18 cellular contexts compared by ENCODE assay signal in genomic region chr7:27132214-27132613, GRCh38. TPM values are rescaled to one million over a fixed set of nuclear protein-coding genes. Genes with fewer than 3 reads are reported as not detected.
DNase-seq lines count a peak whose midpoint lies in the region; ATAC-seq and TF ChIP-seq lines count a peak whose summit lies in the region.
"Had no signal": no experiment of that assay in that cellular context is flagged by ENCODE, and none has a peak within 500 bp of the region (broad histone marks: within the 10 kb centered on the region; RNA-seq: fewer than 3 reads in every experiment).

No MANE protein-coding gene starts in this region.

- TF ChIP-seq CTCF in nephron (IDR thresholded peaks at IDR 0.05; ENCODE audit: unreplicated experiment in 3 of 3) (no peak), type B pancreatic cell (conservative IDR thresholded peaks at IDR 0.05) (no peak), left ventricle myocardium inferior (IDR thresholded peaks at IDR 0.05; ENCODE audit: borderline replicate concordance) (no peak)

- H3K4me1 Mint-ChIP-seq in T-helper 2 cell treated with Interferon-gamma antibody and Interleukin-4, amounts not matched to agents 5 μg/mL and 100 μg/mL, for 36 hours (ENCODE audit: low read depth) = peaks cover 11% of the 10 kb centered on the region
- H3K4me1 Mint-ChIP-seq in nephron (peaks cover 84% of the 10 kb centered on the region), type B pancreatic cell (ENCODE audit: unreplicated experiment) (peaks cover 67% of the 10 kb centered on the region)
- no peaks in the 10 kb centered on the region for H3K4me1 Mint-ChIP-seq in effector memory CD8-positive, alpha-beta T cell (ENCODE audit: low read depth in 2 of 2)

- POLR2A ChIA-PET in HEK293T (lab: Yijun Ruan, JAX) = interaction anchor here (0.9 to 5.3 kb wide), 7 partner anchors 11 to 35 kb away, joined by 3 to 103 read pairs (median 8); partner anchors contain the start of genes HOXA5 and HOXA7

- H3K9me3 ChIP-seq in left ventricle myocardium inferior (replicated peaks) = no peaks in the 10 kb centered on the region
- H3K9me3 ChIP-seq: HAP-1, SJCRH30 had no signal

- ATAC-seq in effector memory CD8-positive, alpha-beta T cell (replicated peaks) = no peak

- peaks cover 100% of the 10 kb centered on the region for H3K27me3 ChIP-seq in left ventricle myocardium inferior (ENCODE audit: low read depth)
- H3K27me3 ChIP-seq: SJCRH30 had no signal

- H3K36me3 ChIP-seq in left ventricle myocardium inferior = no peaks in the 10 kb centered on the region
- H3K36me3 ChIP-seq: SJCRH30 had no signal

- peaks cover 63% of the 10 kb centered on the region for H3K27me3 Mint-ChIP-seq in T-helper 2 cell treated with Interferon-gamma antibody and Interleukin-4, amounts not matched to agents 5 μg/mL and 100 μg/mL, for 36 hours (ENCODE audit: low read depth)
- H3K27me3 Mint-ChIP-seq in nephron (ENCODE audit: low read depth) (peaks cover 3% of the 10 kb centered on the region), type B pancreatic cell (peaks cover 27% of the 10 kb centered on the region)
- H3K27me3 Mint-ChIP-seq in effector memory CD8-positive, alpha-beta T cell = peaks cover 65 to 68% of the 10 kb centered on the region in 2 donors

- no peaks in the 10 kb centered on the region for H3K9me3 Mint-ChIP-seq in T-helper 2 cell treated with Interferon-gamma antibody and Interleukin-4, amounts not matched to agents 5 μg/mL and 100 μg/mL, for 36 hours
- no peaks in the 10 kb centered on the region for H3K9me3 Mint-ChIP-seq in nephron
- no peaks in the 10 kb centered on the region for H3K9me3 Mint-ChIP-seq in type B pancreatic cell
- H3K9me3 Mint-ChIP-seq in effector memory CD8-positive, alpha-beta T cell = no peaks in the 10 kb centered on the region
- H3K9me3 Mint-ChIP-seq: CD8-positive, alpha-beta memory T cell had no signal

- no peak for DNase-seq in T-helper 2 cell treated with Interferon-gamma antibody and Interleukin-4, amounts not matched to agents 5 μg/mL and 100 μg/mL, for 36 hours (ENCODE audit: low spot score)
- DNase-seq in T-helper 2 cell (no peak), amniotic epithelial cell (ENCODE audit: low read depth) (peak; percentile 40), type B pancreatic cell (ENCODE audit: extremely low spot score, unreplicated experiment) (no peak), HEK293T (ENCODE audit: extremely low spot score) (no peak), left ventricle myocardium inferior (no peak)
- no peak for DNase-seq in effector memory CD8-positive, alpha-beta T cell
- DNase-seq: CD8-positive, alpha-beta memory T cell; DMS 273 treated with DMSO at 0.1 percent for 48 hours; EL; MV-4-11; NCI-H1417 treated with DMSO at 0.1 percent for 48 hours; NCI-H2081; NCI-H524; SJCRH30 had no signal

- H3K27ac Mint-ChIP-seq in T-helper 2 cell treated with Interferon-gamma antibody and Interleukin-4, amounts not matched to agents 5 μg/mL and 100 μg/mL, for 36 hours = no peak overlapping the region
- peak overlapping the region; percentile 88 to 99 (median 92) for H3K27ac Mint-ChIP-seq in nephron
- peak overlapping the region; percentile 90 for H3K27ac Mint-ChIP-seq in type B pancreatic cell
- no peak overlapping the region for H3K27ac Mint-ChIP-seq in effector memory CD8-positive, alpha-beta T cell

- no peak overlapping the region for H3K27ac ChIP-seq in left ventricle myocardium inferior (replicated peaks)
- H3K27ac ChIP-seq: RWPE1, SJCRH30 had no signal

- intact Hi-C loops in left ventricle myocardium inferior (cut with micrococcal nuclease) = no loop called here

- peaks cover 10% of the 10 kb centered on the region for H3K4me1 ChIP-seq in left ventricle myocardium inferior

- peak overlapping the region; percentile 12 for H3K4me3 Mint-ChIP-seq in T-helper 2 cell treated with Interferon-gamma antibody and Interleukin-4, amounts not matched to agents 5 μg/mL and 100 μg/mL, for 36 hours
- H3K4me3 Mint-ChIP-seq in nephron (peak overlapping the region; percentile 75 to 85 (median 81)), type B pancreatic cell (peak overlapping the region; percentile 90)
- H3K4me3 Mint-ChIP-seq in effector memory CD8-positive, alpha-beta T cell = peak overlapping the region in 1 of 2 donors; percentile 25

- CTCF ChIA-PET in HEK293T (lab: Yijun Ruan, JAX) = interaction anchor here (1.4 kb wide), 1 partner anchor 47 kb away, joined by 3 read pairs; no protein-coding TSS in a partner anchor

- H3K36me3 Mint-ChIP-seq in T-helper 2 cell treated with Interferon-gamma antibody and Interleukin-4, amounts not matched to agents 5 μg/mL and 100 μg/mL, for 36 hours (ENCODE audit: low read depth) = peaks cover 2% of the 10 kb centered on the region
- H3K36me3 Mint-ChIP-seq in nephron (ENCODE audit: low read depth) = peaks cover 43% of the 10 kb centered on the region
- H3K36me3 Mint-ChIP-seq in type B pancreatic cell = peaks cover 22% of the 10 kb centered on the region
- peaks cover 6% of the 10 kb centered on the region for H3K36me3 Mint-ChIP-seq in effector memory CD8-positive, alpha-beta T cell (ENCODE audit: insufficient read depth)
- H3K36me3 Mint-ChIP-seq: CD8-positive, alpha-beta memory T cell had no signal

- H3K4me3 ChIP-seq in left ventricle myocardium inferior = no peak overlapping the region
- H3K4me3 ChIP-seq: HAP-1 had no signal

TF ChIP-seq in HEK293T, 16 proteins besides CTCF, POLR2A, EP300 and RAD21:
- TF ChIP-seq FOXK2 (IDR thresholded peaks at IDR 0.05) (no peak), NFRKB (IDR thresholded peaks at IDR 0.05) (no peak), ARNT (IDR thresholded peaks at IDR 0.05) (no peak), TARDBP (IDR thresholded peaks at IDR 0.05) (no peak), ELF4 (IDR thresholded peaks at IDR 0.05) (no peak), FOXA1 (IDR thresholded peaks at IDR 0.05) (no peak), PKNOX1 (IDR thresholded peaks at IDR 0.05) (no peak)

RNA-seq across cellular contexts. Expression of gene HOXA4, which starts 1.7 kb away (rescaled TPM):
- total RNA-seq in type B pancreatic cell (ENCODE audit: low replicate concordance) (28.5 and 37.6 TPM in 2 replicates), left ventricle myocardium inferior (not detected)

RNA-seq across cellular contexts. Expression of gene HOXA5, which starts 11.3 kb away (rescaled TPM):
- total RNA-seq in type B pancreatic cell (ENCODE audit: low replicate concordance) (55.0 and 77.7 TPM in 2 replicates), left ventricle myocardium inferior (not detected)
- total RNA-seq: CD8-positive, alpha-beta memory T cell had no signal

RNA-seq across cellular contexts. Expression of gene HOXA6, which starts 15.4 kb away (rescaled TPM):
- total RNA-seq in type B pancreatic cell (ENCODE audit: low replicate concordance) = 4.2 and 10.9 TPM in 2 replicates
- total RNA-seq in left ventricle myocardium inferior = not detected
- total RNA-seq: CD8-positive, alpha-beta memory T cell had no signal

RNA-seq across cellular contexts. Expression of gene HOXA3, which starts 20.2 kb away (rescaled TPM):
- total RNA-seq in type B pancreatic cell (ENCODE audit: low replicate concordance) (40.5 and 92.8 TPM in 2 replicates), left ventricle myocardium inferior (not detected)
- total RNA-seq: CD8-positive, alpha-beta memory T cell had no signal

RNA-seq across cellular contexts. Expression of gene HOXA7, which starts 24.3 kb away (rescaled TPM):
- total RNA-seq in type B pancreatic cell (ENCODE audit: low replicate concordance) (3.2 and 6.2 TPM in 2 replicates), left ventricle myocardium inferior (0.36 TPM)
- total RNA-seq: CD8-positive, alpha-beta memory T cell had no signal

Comparison
In these comparisons a context has a peak if more than half of its experiments do, and no peak if none do; other contexts are left out.
1. H3K27ac Mint-ChIP-seq: peak in nephron (3 of 3) and type B pancreatic cell (single experiment); none in T-helper 2 cell treated with Interferon-gamma antibody and Interleukin-4, amounts not matched to agents 5 μg/mL and 100 μg/mL, for 36 hours (single experiment) and effector memory CD8-positive, alpha-beta T cell (0 of 2).
2. RNA of gene HOXA4, which starts 1.7 kb away (total RNA-seq): 28.5 to 37.6 TPM in type B pancreatic cell; not detected in left ventricle myocardium inferior (single experiment); every median in the first group is over 10 times any median in the second.
3. RNA of gene HOXA5, which starts 11.3 kb away (total RNA-seq): 55.0 to 77.7 TPM in type B pancreatic cell; not detected in left ventricle myocardium inferior (single experiment); every median in the first group is over 10 times any median in the second.